ENCODE assay signal across 1 cellular context in the genomic region with DNA sequence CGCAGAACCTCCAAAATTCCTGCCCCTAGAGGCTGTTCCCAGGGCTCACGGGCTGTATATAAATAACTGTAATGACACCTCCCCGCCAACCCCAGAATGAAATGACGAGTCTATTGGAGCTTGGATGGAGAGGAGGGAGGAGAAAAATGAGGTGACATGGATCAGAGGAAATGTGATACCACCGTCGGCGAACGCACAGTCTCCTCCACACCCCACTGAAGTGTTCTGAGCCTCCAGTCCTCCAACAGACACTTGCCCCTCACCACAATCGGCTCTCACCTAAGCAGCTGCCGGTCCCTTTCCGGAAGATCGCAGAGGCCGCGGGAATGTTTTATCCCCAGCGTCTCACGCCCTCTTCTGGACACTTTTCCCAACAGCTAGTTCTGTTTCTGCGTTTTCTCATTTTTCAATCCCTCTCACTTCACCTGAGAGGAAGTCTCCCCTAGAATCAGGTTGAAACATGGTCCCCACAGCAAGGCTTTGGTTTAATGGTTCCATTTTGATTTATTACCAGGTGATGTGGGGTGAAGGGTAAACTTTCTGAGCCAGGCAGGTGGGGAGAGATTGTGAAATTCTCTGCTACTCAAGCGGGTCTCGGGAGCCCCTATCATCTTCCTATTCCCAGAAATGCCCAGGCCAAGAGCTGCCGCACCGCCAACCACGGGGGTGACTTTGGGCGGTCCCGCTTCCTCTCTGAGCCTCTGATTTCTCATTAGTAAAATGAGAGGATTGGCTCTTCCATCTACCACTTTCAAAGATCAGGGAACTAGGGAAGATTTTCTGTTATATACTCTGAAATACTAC.
A peak's percentile ranks its signal among the peaks of the same experiment; 100 is the strongest.
TF ChIP-seq lines count a peak whose summit lies in the region.

No MANE protein-coding gene starts in this region.

TF ChIP-seq in HepG2, 621 proteins besides CTCF, POLR2A, EP300 and RAD21 (continues in another document):
- TF ChIP-seq, protein P1, sequence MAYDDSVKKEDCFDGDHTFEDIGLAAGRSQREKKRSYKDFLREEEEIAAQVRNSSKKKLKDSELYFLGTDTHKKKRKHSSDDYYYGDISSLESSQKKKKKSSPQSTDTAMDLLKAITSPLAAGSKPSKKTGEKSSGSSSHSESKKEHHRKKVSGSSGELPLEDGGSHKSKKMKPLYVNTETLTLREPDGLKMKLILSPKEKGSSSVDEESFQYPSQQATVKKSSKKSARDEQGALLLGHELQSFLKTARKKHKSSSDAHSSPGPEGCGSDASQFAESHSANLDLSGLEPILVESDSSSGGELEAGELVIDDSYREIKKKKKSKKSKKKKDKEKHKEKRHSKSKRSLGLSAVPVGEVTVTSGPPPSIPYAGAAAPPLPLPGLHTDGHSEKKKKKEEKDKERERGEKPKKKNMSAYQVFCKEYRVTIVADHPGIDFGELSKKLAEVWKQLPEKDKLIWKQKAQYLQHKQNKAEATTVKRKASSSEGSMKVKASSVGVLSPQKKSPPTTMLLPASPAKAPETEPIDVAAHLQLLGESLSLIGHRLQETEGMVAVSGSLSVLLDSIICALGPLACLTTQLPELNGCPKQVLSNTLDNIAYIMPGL (CRISPR knock-in tag; IDR thresholded peaks at IDR 0.05; ENCODE audit: borderline replicate concordance in 1 of 2, low read depth in 1 of 2), result peak in 1 of 2 experiments; percentile 74; a peak in 1 of 4 replicates
- TF ChIP-seq, protein P2, sequence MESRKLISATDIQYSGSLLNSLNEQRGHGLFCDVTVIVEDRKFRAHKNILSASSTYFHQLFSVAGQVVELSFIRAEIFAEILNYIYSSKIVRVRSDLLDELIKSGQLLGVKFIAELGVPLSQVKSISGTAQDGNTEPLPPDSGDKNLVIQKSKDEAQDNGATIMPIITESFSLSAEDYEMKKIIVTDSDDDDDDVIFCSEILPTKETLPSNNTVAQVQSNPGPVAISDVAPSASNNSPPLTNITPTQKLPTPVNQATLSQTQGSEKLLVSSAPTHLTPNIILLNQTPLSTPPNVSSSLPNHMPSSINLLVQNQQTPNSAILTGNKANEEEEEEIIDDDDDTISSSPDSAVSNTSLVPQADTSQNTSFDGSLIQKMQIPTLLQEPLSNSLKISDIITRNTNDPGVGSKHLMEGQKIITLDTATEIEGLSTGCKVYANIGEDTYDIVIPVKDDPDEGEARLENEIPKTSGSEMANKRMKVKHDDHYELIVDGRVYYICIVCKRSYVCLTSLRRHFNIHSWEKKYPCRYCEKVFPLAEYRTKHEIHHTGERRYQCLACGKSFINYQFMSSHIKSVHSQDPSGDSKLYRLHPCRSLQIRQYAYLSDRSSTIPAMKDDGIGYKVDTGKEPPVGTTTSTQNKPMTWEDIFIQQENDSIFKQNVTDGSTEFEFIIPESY (CRISPR knock-in tag; IDR thresholded peaks at IDR 0.05), result no peak
- TF ChIP-seq ZNF264 (CRISPR knock-in tag; IDR thresholded peaks at IDR 0.05), result no peak
- no peak for TF ChIP-seq ZNF577 (CRISPR knock-in tag; IDR thresholded peaks at IDR 0.05; ENCODE audit: borderline replicate concordance, low read depth)
- no peak for TF ChIP-seq TBP (CRISPR knock-in tag; IDR thresholded peaks at IDR 0.05)
- no peak for TF ChIP-seq ATAD3A (CRISPR knock-in tag; IDR thresholded peaks at IDR 0.05)
- TF ChIP-seq SMC3 (IDR thresholded peaks at IDR 0.05; ENCODE audit: low read length), result peak; percentile 78
- peak; percentile 43 for TF ChIP-seq TEAD3 (CRISPR knock-in tag; optimal IDR thresholded peaks at IDR 0.05; ENCODE audit: borderline replicate concordance)
- no peak for TF ChIP-seq SOX13 (IDR thresholded peaks at IDR 0.05)
- TF ChIP-seq SOX13 (CRISPR knock-in tag; conservative IDR thresholded peaks at IDR 0.05 in 1 of 2, IDR thresholded peaks at IDR 0.05 in 1 of 2), result 0 out of 4 replicates have a peak, but pooled peaks of 1 of the 2 experiments have one; percentile 10
- TF ChIP-seq, protein P3, sequence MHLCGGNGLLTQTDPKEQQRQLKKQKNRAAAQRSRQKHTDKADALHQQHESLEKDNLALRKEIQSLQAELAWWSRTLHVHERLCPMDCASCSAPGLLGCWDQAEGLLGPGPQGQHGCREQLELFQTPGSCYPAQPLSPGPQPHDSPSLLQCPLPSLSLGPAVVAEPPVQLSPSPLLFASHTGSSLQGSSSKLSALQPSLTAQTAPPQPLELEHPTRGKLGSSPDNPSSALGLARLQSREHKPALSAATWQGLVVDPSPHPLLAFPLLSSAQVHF (CRISPR knock-in tag; IDR thresholded peaks at IDR 0.05), result no peak
- no peak for TF ChIP-seq IKZF4 (CRISPR knock-in tag; IDR thresholded peaks at IDR 0.05; ENCODE audit: borderline replicate concordance, low read depth, not compliant biosample characterization)
- TF ChIP-seq, protein P4, sequence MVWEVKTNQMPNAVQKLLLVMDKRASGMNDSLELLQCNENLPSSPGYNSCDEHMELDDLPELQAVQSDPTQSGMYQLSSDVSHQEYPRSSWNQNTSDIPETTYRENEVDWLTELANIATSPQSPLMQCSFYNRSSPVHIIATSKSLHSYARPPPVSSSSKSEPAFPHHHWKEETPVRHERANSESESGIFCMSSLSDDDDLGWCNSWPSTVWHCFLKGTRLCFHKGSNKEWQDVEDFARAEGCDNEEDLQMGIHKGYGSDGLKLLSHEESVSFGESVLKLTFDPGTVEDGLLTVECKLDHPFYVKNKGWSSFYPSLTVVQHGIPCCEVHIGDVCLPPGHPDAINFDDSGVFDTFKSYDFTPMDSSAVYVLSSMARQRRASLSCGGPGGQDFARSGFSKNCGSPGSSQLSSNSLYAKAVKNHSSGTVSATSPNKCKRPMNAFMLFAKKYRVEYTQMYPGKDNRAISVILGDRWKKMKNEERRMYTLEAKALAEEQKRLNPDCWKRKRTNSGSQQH (CRISPR knock-in tag; IDR thresholded peaks at IDR 0.05; ENCODE audit: low read depth), result no peak
- TF ChIP-seq SOX5 (CRISPR knock-in tag; IDR thresholded peaks at IDR 0.05; ENCODE audit: borderline replicate concordance), result no peak
- TF ChIP-seq, protein P5, sequence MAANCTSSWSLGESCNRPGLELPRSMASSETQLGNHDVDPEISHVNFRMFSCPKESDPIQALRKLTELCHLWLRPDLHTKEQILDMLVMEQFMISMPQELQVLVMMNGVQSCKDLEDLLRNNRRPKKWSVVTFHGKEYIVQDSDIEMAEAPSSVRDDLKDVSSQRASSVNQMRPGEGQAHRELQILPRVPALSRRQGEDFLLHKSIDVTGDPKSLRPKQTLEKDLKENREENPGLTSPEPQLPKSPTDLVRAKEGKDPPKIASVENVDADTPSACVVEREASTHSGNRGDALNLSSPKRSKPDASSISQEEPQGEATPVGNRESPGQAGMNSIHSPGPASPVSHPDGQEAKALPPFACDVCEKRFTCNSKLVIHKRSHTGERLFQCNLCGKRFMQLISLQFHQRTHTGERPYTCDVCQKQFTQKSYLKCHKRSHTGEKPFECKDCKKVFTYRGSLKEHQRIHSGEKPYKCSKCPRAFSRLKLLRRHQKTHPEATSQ (CRISPR knock-in tag; IDR thresholded peaks at IDR 0.05; ENCODE audit: borderline replicate concordance), result no peak
- no peak for TF ChIP-seq TMF1 (CRISPR knock-in tag; IDR thresholded peaks at IDR 0.05; ENCODE audit: low read depth)
- TF ChIP-seq SCMH1 (CRISPR knock-in tag; IDR thresholded peaks at IDR 0.05; ENCODE audit: borderline replicate concordance), result no peak
- no peak for TF ChIP-seq TARDBP (CRISPR knock-in tag; IDR thresholded peaks at IDR 0.05)
- TF ChIP-seq MTA3 (CRISPR knock-in tag; IDR thresholded peaks at IDR 0.05), result no peak
- 0 out of 4 replicates have a peak, but pooled peaks of 1 of the 2 experiments have one; percentile 26 for TF ChIP-seq KLF16 (CRISPR knock-in tag; IDR thresholded peaks at IDR 0.05)
- TF ChIP-seq ZNF749 (CRISPR knock-in tag; IDR thresholded peaks at IDR 0.05; ENCODE audit: borderline replicate concordance), result no peak
- TF ChIP-seq ATF7-NPFF (CRISPR knock-in tag; IDR thresholded peaks at IDR 0.05; ENCODE audit: low read depth), result no peak
- TF ChIP-seq NR2F6 (IDR thresholded peaks at IDR 0.05), result no peak
- peak; percentile 15; the same call in 1 of the 2 replicates for TF ChIP-seq NR2F6 (CRISPR knock-in tag; IDR thresholded peaks at IDR 0.05)
- TF ChIP-seq TP53 (CRISPR knock-in tag; conservative IDR thresholded peaks at IDR 0.05), result no peak
- TF ChIP-seq XRCC5 (optimal IDR thresholded peaks at IDR 0.05; ENCODE audit: low read length), result peak; percentile 41
- TF ChIP-seq ZEB1 (IDR thresholded peaks at IDR 0.05; ENCODE audit: insufficient replicate concordance, low read depth), result no peak
- 0 out of 2 replicates have a peak, but pooled peaks have one; percentile 21 for TF ChIP-seq ELF3 (CRISPR knock-in tag; IDR thresholded peaks at IDR 0.05)
- TF ChIP-seq, protein P6, sequence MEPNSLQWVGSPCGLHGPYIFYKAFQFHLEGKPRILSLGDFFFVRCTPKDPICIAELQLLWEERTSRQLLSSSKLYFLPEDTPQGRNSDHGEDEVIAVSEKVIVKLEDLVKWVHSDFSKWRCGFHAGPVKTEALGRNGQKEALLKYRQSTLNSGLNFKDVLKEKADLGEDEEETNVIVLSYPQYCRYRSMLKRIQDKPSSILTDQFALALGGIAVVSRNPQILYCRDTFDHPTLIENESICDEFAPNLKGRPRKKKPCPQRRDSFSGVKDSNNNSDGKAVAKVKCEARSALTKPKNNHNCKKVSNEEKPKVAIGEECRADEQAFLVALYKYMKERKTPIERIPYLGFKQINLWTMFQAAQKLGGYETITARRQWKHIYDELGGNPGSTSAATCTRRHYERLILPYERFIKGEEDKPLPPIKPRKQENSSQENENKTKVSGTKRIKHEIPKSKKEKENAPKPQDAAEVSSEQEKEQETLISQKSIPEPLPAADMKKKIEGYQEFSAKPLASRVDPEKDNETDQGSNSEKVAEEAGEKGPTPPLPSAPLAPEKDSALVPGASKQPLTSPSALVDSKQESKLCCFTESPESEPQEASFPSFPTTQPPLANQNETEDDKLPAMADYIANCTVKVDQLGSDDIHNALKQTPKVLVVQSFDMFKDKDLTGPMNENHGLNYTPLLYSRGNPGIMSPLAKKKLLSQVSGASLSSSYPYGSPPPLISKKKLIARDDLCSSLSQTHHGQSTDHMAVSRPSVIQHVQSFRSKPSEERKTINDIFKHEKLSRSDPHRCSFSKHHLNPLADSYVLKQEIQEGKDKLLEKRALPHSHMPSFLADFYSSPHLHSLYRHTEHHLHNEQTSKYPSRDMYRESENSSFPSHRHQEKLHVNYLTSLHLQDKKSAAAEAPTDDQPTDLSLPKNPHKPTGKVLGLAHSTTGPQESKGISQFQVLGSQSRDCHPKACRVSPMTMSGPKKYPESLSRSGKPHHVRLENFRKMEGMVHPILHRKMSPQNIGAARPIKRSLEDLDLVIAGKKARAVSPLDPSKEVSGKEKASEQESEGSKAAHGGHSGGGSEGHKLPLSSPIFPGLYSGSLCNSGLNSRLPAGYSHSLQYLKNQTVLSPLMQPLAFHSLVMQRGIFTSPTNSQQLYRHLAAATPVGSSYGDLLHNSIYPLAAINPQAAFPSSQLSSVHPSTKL (CRISPR knock-in tag; IDR thresholded peaks at IDR 0.05), result 0 out of 2 replicates have a peak, but pooled peaks have one; percentile 16
- TF ChIP-seq, protein P7, sequence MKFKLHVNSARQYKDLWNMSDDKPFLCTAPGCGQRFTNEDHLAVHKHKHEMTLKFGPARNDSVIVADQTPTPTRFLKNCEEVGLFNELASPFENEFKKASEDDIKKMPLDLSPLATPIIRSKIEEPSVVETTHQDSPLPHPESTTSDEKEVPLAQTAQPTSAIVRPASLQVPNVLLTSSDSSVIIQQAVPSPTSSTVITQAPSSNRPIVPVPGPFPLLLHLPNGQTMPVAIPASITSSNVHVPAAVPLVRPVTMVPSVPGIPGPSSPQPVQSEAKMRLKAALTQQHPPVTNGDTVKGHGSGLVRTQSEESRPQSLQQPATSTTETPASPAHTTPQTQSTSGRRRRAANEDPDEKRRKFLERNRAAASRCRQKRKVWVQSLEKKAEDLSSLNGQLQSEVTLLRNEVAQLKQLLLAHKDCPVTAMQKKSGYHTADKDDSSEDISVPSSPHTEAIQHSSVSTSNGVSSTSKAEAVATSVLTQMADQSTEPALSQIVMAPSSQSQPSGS (CRISPR knock-in tag; IDR thresholded peaks at IDR 0.05), result no peak
- no peak for TF ChIP-seq KLF9 (CRISPR knock-in tag; IDR thresholded peaks at IDR 0.05; ENCODE audit: low read depth)
- peak; percentile 29; the same call in 1 of the 2 replicates for TF ChIP-seq KDM2A (CRISPR knock-in tag; IDR thresholded peaks at IDR 0.05; ENCODE audit: borderline replicate concordance, low read depth)
- TF ChIP-seq, protein P8, sequence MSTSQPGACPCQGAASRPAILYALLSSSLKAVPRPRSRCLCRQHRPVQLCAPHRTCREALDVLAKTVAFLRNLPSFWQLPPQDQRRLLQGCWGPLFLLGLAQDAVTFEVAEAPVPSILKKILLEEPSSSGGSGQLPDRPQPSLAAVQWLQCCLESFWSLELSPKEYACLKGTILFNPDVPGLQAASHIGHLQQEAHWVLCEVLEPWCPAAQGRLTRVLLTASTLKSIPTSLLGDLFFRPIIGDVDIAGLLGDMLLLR (CRISPR knock-in tag; IDR thresholded peaks at IDR 0.05), result no peak
- no peak for TF ChIP-seq NCOA2 (CRISPR knock-in tag; IDR thresholded peaks at IDR 0.05)
- no peak for TF ChIP-seq ZNF841 (CRISPR knock-in tag; IDR thresholded peaks at IDR 0.05; ENCODE audit: borderline replicate concordance)
- TF ChIP-seq SMAD3 (CRISPR knock-in tag; IDR thresholded peaks at IDR 0.05), result no peak
- TF ChIP-seq ZNF879 (CRISPR knock-in tag; IDR thresholded peaks at IDR 0.05), result no peak
- no peak for TF ChIP-seq PAF1 (CRISPR knock-in tag; IDR thresholded peaks at IDR 0.05)
- no peak for TF ChIP-seq ZNF557 (CRISPR knock-in tag; IDR thresholded peaks at IDR 0.05)
- TF ChIP-seq, protein P9, sequence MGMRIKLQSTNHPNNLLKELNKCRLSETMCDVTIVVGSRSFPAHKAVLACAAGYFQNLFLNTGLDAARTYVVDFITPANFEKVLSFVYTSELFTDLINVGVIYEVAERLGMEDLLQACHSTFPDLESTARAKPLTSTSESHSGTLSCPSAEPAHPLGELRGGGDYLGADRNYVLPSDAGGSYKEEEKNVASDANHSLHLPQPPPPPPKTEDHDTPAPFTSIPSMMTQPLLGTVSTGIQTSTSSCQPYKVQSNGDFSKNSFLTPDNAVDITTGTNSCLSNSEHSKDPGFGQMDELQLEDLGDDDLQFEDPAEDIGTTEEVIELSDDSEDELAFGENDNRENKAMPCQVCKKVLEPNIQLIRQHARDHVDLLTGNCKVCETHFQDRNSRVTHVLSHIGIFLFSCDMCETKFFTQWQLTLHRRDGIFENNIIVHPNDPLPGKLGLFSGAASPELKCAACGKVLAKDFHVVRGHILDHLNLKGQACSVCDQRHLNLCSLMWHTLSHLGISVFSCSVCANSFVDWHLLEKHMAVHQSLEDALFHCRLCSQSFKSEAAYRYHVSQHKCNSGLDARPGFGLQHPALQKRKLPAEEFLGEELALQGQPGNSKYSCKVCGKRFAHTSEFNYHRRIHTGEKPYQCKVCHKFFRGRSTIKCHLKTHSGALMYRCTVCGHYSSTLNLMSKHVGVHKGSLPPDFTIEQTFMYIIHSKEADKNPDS (CRISPR knock-in tag; IDR thresholded peaks at IDR 0.05), result no peak
- no peak for TF ChIP-seq NFE2L1 (CRISPR knock-in tag; IDR thresholded peaks at IDR 0.05; ENCODE audit: borderline replicate concordance)
- TF ChIP-seq ZKSCAN1 (IDR thresholded peaks at IDR 0.05; ENCODE audit: low read length), result no peak
- TF ChIP-seq ETV5 (CRISPR knock-in tag; IDR thresholded peaks at IDR 0.05; ENCODE audit: borderline replicate concordance), result peak; percentile 50; the same call in 1 of the 2 replicates
- TF ChIP-seq RCOR2 (CRISPR knock-in tag; IDR thresholded peaks at IDR 0.05), result no peak
- TF ChIP-seq ZNF101 (CRISPR knock-in tag; IDR thresholded peaks at IDR 0.05; ENCODE audit: borderline replicate concordance, low read depth), result no peak
